In the genomic region with DNA sequence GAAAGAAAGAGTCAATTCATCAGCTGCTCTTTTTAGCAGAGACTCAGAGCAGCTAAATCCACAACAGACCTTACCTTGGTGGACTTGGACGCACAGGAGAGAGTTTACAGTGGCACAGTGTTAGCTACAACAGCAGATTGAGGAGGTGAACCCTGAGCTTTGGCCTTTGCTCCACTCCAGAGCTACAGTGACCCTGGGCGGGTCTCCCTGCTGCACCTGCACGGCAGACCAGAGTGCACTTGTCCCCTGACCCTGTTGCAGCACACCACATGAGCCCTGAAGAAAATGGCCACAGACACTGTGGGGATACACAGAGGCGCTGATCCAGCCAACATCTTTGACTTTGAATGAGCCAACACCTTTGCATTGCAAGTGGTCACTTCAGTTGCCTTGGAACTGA, we compare ENCODE assay signal across 1 cellular context.
A peak's percentile ranks its signal among the peaks of the same experiment; 100 is the strongest.
TF ChIP-seq lines count a peak whose summit lies in the region.

No MANE protein-coding gene starts in this region.

TF ChIP-seq in HepG2, 621 proteins besides CTCF, POLR2A, EP300 and RAD21 (continued from another document and continues in another):
- TF ChIP-seq, protein P1, sequence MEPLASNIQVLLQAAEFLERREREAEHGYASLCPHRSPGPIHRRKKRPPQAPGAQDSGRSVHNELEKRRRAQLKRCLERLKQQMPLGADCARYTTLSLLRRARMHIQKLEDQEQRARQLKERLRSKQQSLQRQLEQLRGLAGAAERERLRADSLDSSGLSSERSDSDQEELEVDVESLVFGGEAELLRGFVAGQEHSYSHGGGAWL (CRISPR knock-in tag; IDR thresholded peaks at IDR 0.05): no peak
- no peak for TF ChIP-seq KAT7 (CRISPR knock-in tag; IDR thresholded peaks at IDR 0.05; ENCODE audit: borderline replicate concordance)
- TF ChIP-seq, protein P2, sequence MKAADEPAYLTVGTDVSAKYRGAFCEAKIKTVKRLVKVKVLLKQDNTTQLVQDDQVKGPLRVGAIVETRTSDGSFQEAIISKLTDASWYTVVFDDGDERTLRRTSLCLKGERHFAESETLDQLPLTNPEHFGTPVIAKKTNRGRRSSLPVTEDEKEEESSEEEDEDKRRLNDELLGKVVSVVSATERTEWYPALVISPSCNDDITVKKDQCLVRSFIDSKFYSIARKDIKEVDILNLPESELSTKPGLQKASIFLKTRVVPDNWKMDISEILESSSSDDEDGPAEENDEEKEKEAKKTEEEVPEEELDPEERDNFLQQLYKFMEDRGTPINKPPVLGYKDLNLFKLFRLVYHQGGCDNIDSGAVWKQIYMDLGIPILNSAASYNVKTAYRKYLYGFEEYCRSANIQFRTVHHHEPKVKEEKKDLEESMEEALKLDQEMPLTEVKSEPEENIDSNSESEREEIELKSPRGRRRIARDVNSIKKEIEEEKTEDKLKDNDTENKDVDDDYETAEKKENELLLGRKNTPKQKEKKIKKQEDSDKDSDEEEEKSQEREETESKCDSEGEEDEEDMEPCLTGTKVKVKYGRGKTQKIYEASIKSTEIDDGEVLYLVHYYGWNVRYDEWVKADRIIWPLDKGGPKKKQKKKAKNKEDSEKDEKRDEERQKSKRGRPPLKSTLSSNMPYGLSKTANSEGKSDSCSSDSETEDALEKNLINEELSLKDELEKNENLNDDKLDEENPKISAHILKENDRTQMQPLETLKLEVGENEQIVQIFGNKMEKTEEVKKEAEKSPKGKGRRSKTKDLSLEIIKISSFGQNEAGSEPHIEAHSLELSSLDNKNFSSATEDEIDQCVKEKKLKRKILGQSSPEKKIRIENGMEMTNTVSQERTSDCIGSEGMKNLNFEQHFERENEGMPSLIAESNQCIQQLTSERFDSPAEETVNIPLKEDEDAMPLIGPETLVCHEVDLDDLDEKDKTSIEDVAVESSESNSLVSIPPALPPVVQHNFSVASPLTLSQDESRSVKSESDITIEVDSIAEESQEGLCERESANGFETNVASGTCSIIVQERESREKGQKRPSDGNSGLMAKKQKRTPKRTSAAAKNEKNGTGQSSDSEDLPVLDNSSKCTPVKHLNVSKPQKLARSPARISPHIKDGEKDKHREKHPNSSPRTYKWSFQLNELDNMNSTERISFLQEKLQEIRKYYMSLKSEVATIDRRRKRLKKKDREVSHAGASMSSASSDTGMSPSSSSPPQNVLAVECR (CRISPR knock-in tag; IDR thresholded peaks at IDR 0.05; ENCODE audit: borderline replicate concordance): peak; percentile 60; the same call in 1 of the 2 replicates
- no peak for TF ChIP-seq TGIF2 (CRISPR knock-in tag; IDR thresholded peaks at IDR 0.05)
- no peak for TF ChIP-seq PRMT3 (CRISPR knock-in tag; IDR thresholded peaks at IDR 0.05; ENCODE audit: borderline replicate concordance, low read depth)
- TF ChIP-seq ARNTL (CRISPR knock-in tag; IDR thresholded peaks at IDR 0.05): peak; percentile 64
- TF ChIP-seq, protein P3, sequence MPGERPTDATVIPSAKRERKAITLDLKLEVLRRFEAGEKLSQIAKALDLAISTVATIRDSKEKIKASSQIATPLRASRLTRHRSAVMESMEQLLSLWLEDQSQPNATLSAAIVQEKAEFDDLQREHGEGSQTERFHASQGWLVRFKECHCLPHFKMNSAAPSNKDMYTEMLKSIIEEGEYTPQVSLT (CRISPR knock-in tag; IDR thresholded peaks at IDR 0.05; ENCODE audit: borderline replicate concordance, low read depth): no peak
- TF ChIP-seq PLRG1 (conservative IDR thresholded peaks at IDR 0.05): no peak
- no peak for TF ChIP-seq ZNF101 (CRISPR knock-in tag; IDR thresholded peaks at IDR 0.05; ENCODE audit: borderline replicate concordance, low read depth)
- TF ChIP-seq, protein P4, sequence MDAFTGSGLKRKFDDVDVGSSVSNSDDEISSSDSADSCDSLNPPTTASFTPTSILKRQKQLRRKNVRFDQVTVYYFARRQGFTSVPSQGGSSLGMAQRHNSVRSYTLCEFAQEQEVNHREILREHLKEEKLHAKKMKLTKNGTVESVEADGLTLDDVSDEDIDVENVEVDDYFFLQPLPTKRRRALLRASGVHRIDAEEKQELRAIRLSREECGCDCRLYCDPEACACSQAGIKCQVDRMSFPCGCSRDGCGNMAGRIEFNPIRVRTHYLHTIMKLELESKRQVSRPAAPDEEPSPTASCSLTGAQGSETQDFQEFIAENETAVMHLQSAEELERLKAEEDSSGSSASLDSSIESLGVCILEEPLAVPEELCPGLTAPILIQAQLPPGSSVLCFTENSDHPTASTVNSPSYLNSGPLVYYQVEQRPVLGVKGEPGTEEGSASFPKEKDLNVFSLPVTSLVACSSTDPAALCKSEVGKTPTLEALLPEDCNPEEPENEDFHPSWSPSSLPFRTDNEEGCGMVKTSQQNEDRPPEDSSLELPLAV (CRISPR knock-in tag; conservative IDR thresholded peaks at IDR 0.05; ENCODE audit: low read depth): no peak
- TF ChIP-seq, protein P5, sequence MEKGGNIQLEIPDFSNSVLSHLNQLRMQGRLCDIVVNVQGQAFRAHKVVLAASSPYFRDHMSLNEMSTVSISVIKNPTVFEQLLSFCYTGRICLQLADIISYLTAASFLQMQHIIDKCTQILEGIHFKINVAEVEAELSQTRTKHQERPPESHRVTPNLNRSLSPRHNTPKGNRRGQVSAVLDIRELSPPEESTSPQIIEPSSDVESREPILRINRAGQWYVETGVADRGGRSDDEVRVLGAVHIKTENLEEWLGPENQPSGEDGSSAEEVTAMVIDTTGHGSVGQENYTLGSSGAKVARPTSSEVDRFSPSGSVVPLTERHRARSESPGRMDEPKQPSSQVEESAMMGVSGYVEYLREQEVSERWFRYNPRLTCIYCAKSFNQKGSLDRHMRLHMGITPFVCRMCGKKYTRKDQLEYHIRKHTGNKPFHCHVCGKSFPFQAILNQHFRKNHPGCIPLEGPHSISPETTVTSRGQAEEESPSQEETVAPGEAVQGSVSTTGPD (CRISPR knock-in tag; IDR thresholded peaks at IDR 0.05): no peak
- TF ChIP-seq, protein P6, sequence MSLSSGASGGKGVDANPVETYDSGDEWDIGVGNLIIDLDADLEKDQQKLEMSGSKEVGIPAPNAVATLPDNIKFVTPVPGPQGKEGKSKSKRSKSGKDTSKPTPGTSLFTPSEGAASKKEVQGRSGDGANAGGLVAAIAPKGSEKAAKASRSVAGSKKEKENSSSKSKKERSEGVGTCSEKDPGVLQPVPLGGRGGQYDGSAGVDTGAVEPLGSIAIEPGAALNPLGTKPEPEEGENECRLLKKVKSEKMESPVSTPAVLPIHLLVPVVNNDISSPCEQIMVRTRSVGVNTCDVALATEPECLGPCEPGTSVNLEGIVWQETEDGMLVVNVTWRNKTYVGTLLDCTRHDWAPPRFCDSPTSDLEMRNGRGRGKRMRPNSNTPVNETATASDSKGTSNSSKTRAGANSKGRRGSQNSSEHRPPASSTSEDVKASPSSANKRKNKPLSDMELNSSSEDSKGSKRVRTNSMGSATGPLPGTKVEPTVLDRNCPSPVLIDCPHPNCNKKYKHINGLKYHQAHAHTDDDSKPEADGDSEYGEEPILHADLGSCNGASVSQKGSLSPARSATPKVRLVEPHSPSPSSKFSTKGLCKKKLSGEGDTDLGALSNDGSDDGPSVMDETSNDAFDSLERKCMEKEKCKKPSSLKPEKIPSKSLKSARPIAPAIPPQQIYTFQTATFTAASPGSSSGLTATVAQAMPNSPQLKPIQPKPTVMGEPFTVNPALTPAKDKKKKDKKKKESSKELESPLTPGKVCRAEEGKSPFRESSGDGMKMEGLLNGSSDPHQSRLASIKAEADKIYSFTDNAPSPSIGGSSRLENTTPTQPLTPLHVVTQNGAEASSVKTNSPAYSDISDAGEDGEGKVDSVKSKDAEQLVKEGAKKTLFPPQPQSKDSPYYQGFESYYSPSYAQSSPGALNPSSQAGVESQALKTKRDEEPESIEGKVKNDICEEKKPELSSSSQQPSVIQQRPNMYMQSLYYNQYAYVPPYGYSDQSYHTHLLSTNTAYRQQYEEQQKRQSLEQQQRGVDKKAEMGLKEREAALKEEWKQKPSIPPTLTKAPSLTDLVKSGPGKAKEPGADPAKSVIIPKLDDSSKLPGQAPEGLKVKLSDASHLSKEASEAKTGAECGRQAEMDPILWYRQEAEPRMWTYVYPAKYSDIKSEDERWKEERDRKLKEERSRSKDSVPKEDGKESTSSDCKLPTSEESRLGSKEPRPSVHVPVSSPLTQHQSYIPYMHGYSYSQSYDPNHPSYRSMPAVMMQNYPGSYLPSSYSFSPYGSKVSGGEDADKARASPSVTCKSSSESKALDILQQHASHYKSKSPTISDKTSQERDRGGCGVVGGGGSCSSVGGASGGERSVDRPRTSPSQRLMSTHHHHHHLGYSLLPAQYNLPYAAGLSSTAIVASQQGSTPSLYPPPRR (CRISPR knock-in tag; IDR thresholded peaks at IDR 0.05; ENCODE audit: borderline replicate concordance): peak; percentile 66; the same call in 1 of the 2 replicates
- TF ChIP-seq FOXA3 (CRISPR knock-in tag; IDR thresholded peaks at IDR 0.05): peak; percentile 43
- TF ChIP-seq, protein P7, sequence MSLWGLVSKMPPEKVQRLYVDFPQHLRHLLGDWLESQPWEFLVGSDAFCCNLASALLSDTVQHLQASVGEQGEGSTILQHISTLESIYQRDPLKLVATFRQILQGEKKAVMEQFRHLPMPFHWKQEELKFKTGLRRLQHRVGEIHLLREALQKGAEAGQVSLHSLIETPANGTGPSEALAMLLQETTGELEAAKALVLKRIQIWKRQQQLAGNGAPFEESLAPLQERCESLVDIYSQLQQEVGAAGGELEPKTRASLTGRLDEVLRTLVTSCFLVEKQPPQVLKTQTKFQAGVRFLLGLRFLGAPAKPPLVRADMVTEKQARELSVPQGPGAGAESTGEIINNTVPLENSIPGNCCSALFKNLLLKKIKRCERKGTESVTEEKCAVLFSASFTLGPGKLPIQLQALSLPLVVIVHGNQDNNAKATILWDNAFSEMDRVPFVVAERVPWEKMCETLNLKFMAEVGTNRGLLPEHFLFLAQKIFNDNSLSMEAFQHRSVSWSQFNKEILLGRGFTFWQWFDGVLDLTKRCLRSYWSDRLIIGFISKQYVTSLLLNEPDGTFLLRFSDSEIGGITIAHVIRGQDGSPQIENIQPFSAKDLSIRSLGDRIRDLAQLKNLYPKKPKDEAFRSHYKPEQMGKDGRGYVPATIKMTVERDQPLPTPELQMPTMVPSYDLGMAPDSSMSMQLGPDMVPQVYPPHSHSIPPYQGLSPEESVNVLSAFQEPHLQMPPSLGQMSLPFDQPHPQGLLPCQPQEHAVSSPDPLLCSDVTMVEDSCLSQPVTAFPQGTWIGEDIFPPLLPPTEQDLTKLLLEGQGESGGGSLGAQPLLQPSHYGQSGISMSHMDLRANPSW (CRISPR knock-in tag; IDR thresholded peaks at IDR 0.05; ENCODE audit: borderline replicate concordance): no peak
- TF ChIP-seq REPIN1 (CRISPR knock-in tag; IDR thresholded peaks at IDR 0.05; ENCODE audit: borderline replicate concordance, low read depth): peak; percentile 79
- TF ChIP-seq MIXL1 (CRISPR knock-in tag; IDR thresholded peaks at IDR 0.05): no peak
- 0 out of 2 replicates have a peak, but pooled peaks have one; percentile 38 for TF ChIP-seq ZNF274 (CRISPR knock-in tag; IDR thresholded peaks at IDR 0.05)
- TF ChIP-seq KDM6A (CRISPR knock-in tag; IDR thresholded peaks at IDR 0.05; ENCODE audit: low read depth): no peak
- 0 out of 2 replicates have a peak, but pooled peaks have one; percentile 38 for TF ChIP-seq FOXC1 (CRISPR knock-in tag; IDR thresholded peaks at IDR 0.05; ENCODE audit: borderline replicate concordance)
- TF ChIP-seq NCOR1 (IDR thresholded peaks at IDR 0.05; ENCODE audit: borderline replicate concordance, low read length): peak; percentile 92
- peak; percentile 78 for TF ChIP-seq HDAC2 (CRISPR knock-in tag; IDR thresholded peaks at IDR 0.05)
- peak; percentile 45; the same call in 1 of the 2 replicates for TF ChIP-seq GATAD2A (CRISPR knock-in tag; IDR thresholded peaks at IDR 0.05)
- TF ChIP-seq, protein P8, sequence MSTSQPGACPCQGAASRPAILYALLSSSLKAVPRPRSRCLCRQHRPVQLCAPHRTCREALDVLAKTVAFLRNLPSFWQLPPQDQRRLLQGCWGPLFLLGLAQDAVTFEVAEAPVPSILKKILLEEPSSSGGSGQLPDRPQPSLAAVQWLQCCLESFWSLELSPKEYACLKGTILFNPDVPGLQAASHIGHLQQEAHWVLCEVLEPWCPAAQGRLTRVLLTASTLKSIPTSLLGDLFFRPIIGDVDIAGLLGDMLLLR (CRISPR knock-in tag; IDR thresholded peaks at IDR 0.05): no peak
- peak; percentile 70 for TF ChIP-seq SP5 (CRISPR knock-in tag; IDR thresholded peaks at IDR 0.05; ENCODE audit: borderline replicate concordance, low read depth)
- peak; percentile 63; the same call in 1 of the 2 replicates for TF ChIP-seq FOXO1 (CRISPR knock-in tag; IDR thresholded peaks at IDR 0.05)
- no peak for TF ChIP-seq ZNF30 (CRISPR knock-in tag; IDR thresholded peaks at IDR 0.05)
- TF ChIP-seq SNAI1 (CRISPR knock-in tag; IDR thresholded peaks at IDR 0.05; ENCODE audit: borderline replicate concordance): 0 out of 2 replicates have a peak, but pooled peaks have one; percentile 39
- TF ChIP-seq, protein P9, sequence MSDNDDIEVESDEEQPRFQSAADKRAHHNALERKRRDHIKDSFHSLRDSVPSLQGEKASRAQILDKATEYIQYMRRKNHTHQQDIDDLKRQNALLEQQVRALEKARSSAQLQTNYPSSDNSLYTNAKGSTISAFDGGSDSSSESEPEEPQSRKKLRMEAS (IDR thresholded peaks at IDR 0.05): peak; percentile 70
- peak; percentile 72; the same call in 1 of the 2 replicates for TF ChIP-seq ZBTB38 (CRISPR knock-in tag; IDR thresholded peaks at IDR 0.05)
- TF ChIP-seq CCAR2 (optimal IDR thresholded peaks at IDR 0.05; ENCODE audit: low read depth, low read length): no peak
- 0 out of 2 replicates have a peak, but pooled peaks have one; percentile 24 for TF ChIP-seq MIER2 (CRISPR knock-in tag; IDR thresholded peaks at IDR 0.05)
- TF ChIP-seq, protein P10, sequence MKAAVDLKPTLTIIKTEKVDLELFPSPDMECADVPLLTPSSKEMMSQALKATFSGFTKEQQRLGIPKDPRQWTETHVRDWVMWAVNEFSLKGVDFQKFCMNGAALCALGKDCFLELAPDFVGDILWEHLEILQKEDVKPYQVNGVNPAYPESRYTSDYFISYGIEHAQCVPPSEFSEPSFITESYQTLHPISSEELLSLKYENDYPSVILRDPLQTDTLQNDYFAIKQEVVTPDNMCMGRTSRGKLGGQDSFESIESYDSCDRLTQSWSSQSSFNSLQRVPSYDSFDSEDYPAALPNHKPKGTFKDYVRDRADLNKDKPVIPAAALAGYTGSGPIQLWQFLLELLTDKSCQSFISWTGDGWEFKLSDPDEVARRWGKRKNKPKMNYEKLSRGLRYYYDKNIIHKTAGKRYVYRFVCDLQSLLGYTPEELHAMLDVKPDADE (CRISPR knock-in tag; IDR thresholded peaks at IDR 0.05): no peak
- no peak for TF ChIP-seq SMYD3 (CRISPR knock-in tag; IDR thresholded peaks at IDR 0.05)
- TF ChIP-seq ZKSCAN5 (CRISPR knock-in tag; IDR thresholded peaks at IDR 0.05): peak; percentile 96
- TF ChIP-seq CREM (IDR thresholded peaks at IDR 0.05): peak; percentile 28; the same call in 1 of the 2 replicates
- no peak for TF ChIP-seq CREM (CRISPR knock-in tag; IDR thresholded peaks at IDR 0.05)
- peak; percentile 99 for TF ChIP-seq HNF4A (CRISPR knock-in tag; IDR thresholded peaks at IDR 0.05)
- TF ChIP-seq ESRRA (CRISPR knock-in tag; IDR thresholded peaks at IDR 0.05; ENCODE audit: low read depth): peak; percentile 96
- TF ChIP-seq ZNF383 (CRISPR knock-in tag; IDR thresholded peaks at IDR 0.05; ENCODE audit: borderline replicate concordance): no peak
